1 cellular context compared by ENCODE assay signal in genomic region chr2:85272357-85272756, GRCh38.
A peak's percentile ranks its signal among the peaks of the same experiment; 100 is the strongest.
TF ChIP-seq lines count a peak whose summit lies in the region.

No MANE protein-coding gene starts in this region.

TF ChIP-seq in WTC11, 78 proteins besides CTCF, POLR2A, EP300 and RAD21:
- TF ChIP-seq PRRX2 (CRISPR knock-in tag; IDR thresholded peaks at IDR 0.05) = no peak
- no peak for TF ChIP-seq ZNF317 (CRISPR knock-in tag; IDR thresholded peaks at IDR 0.05; ENCODE audit: borderline replicate concordance, low read depth)
- no peak for TF ChIP-seq ZNF423 (CRISPR knock-in tag; IDR thresholded peaks at IDR 0.05)
- no peak for TF ChIP-seq SMAD3 (CRISPR knock-in tag; IDR thresholded peaks at IDR 0.05; ENCODE audit: borderline replicate concordance)
- TF ChIP-seq MAX (CRISPR knock-in tag; IDR thresholded peaks at IDR 0.05) = no peak
- TF ChIP-seq ZNF121 (CRISPR knock-in tag; IDR thresholded peaks at IDR 0.05) = peak; percentile 51; the same call in 1 of the 2 replicates
- TF ChIP-seq TEAD1 (CRISPR knock-in tag; IDR thresholded peaks at IDR 0.05) = no peak
- TF ChIP-seq NFYB (CRISPR knock-in tag; conservative IDR thresholded peaks at IDR 0.05; ENCODE audit: low read depth) = no peak
